Comparison of ENCODE assay signal across 8 cellular contexts in genomic region chrX:9312922-9313867, GRCh38.
DNase-seq lines count a peak whose midpoint lies in the region; ATAC-seq and TF ChIP-seq lines count a peak whose summit lies in the region.

No MANE protein-coding gene starts in this region.

- peak; percentile 36 for DNase-seq in T-helper 2 cell treated with Interferon-gamma antibody and Interleukin-4, amounts not matched to agents 5 μg/mL and 100 μg/mL, for 36 hours (ENCODE audit: low spot score)
- DNase-seq in astrocyte of the spinal cord (ENCODE audit: low read depth, low spot score) (no peak), lung microvascular endothelial cell (ENCODE audit: low read depth in 2 of 2) (peak; percentile 20 to 21), HuH-7.5 (ENCODE audit: low spot score) (no peak)
- DNase-seq in stimulated activated CD8-positive, alpha-beta memory T cell treated with anti-CD3 and anti-CD28 coated beads, Interleukin-7, amount 100 ng/mL, for 48 hours (ENCODE audit: extremely low read depth in 1 of 2, low read depth in 1 of 2) = peak; percentile 43 to 53

- H3K4me3 ChIP-seq in astrocyte of the spinal cord (ENCODE audit: low read depth, low read length) = no peak overlapping the region

- H3K36me3 Mint-ChIP-seq in T-helper 2 cell treated with Interferon-gamma antibody and Interleukin-4, amounts not matched to agents 5 μg/mL and 100 μg/mL, for 36 hours (ENCODE audit: low read depth) = no peaks in the 10 kb centered on the region

- peaks cover 12% of the 10 kb centered on the region for H3K4me1 Mint-ChIP-seq in T-helper 2 cell treated with Interferon-gamma antibody and Interleukin-4, amounts not matched to agents 5 μg/mL and 100 μg/mL, for 36 hours (ENCODE audit: low read depth)

- in situ Hi-C loops in astrocyte of the spinal cord (cut with HindIII; ENCODE audit: low sequenced_read_pairs) = no loop called here

- ATAC-seq in GM18508 (IDR thresholded peaks at IDR 0.05; ENCODE audit: insufficient read depth, unreplicated experiment) (peak; percentile 75), HG03175 (IDR thresholded peaks at IDR 0.05; ENCODE audit: unreplicated experiment) (peak; percentile 90)

- TF ChIP-seq CTCF in 22Rv1 (IDR thresholded peaks at IDR 0.05) (peak; percentile 75), astrocyte of the spinal cord (IDR thresholded peaks at IDR 0.05; ENCODE audit: low read depth, low read length) (peak; percentile 68)

- no peak overlapping the region for H3K27ac Mint-ChIP-seq in T-helper 2 cell treated with Interferon-gamma antibody and Interleukin-4, amounts not matched to agents 5 μg/mL and 100 μg/mL, for 36 hours

- no peak overlapping the region for H3K4me3 Mint-ChIP-seq in T-helper 2 cell treated with Interferon-gamma antibody and Interleukin-4, amounts not matched to agents 5 μg/mL and 100 μg/mL, for 36 hours

- H3K9me3 Mint-ChIP-seq in T-helper 2 cell treated with Interferon-gamma antibody and Interleukin-4, amounts not matched to agents 5 μg/mL and 100 μg/mL, for 36 hours = no peaks in the 10 kb centered on the region

- H3K27ac ChIP-seq in 22Rv1 = no peak overlapping the region

- H3K27me3 Mint-ChIP-seq in T-helper 2 cell treated with Interferon-gamma antibody and Interleukin-4, amounts not matched to agents 5 μg/mL and 100 μg/mL, for 36 hours (ENCODE audit: low read depth) = no peaks in the 10 kb centered on the region

Comparison
In these comparisons a context has a peak if more than half of its experiments do, and no peak if none do; other contexts are left out.
1. DNase-seq: peak in T-helper 2 cell treated with Interferon-gamma antibody and Interleukin-4, amounts not matched to agents 5 μg/mL and 100 μg/mL, for 36 hours (single experiment), lung microvascular endothelial cell (2 of 2) and stimulated activated CD8-positive, alpha-beta memory T cell treated with anti-CD3 and anti-CD28 coated beads, Interleukin-7, amount 100 ng/mL, for 48 hours (2 of 2); none in astrocyte of the spinal cord (single experiment) and HuH-7.5 (single experiment).